ENCODE assay signal across 1 cellular context in genomic region chr1:160453443-160453842, GRCh38.
A peak's percentile ranks its signal among the peaks of the same experiment; 100 is the strongest.
TF ChIP-seq lines count a peak whose summit lies in the region.

No MANE protein-coding gene starts in this region.

TF ChIP-seq in GM12878, 131 proteins besides CTCF, POLR2A, EP300 and RAD21 (continued from another document):
- TF ChIP-seq BCL3 (IDR thresholded peaks at IDR 0.05; ENCODE audit: borderline replicate concordance, insufficient read depth, low read depth, low read length, poor library complexity, severe bottlenecking): peak; percentile 91
- TF ChIP-seq CREB1 (IDR thresholded peaks at IDR 0.05; ENCODE audit: low read depth): peak; percentile 71
- no peak for TF ChIP-seq MTA3 (IDR thresholded peaks at IDR 0.05; ENCODE audit: borderline replicate concordance, low read length)
- peak; percentile 71 for TF ChIP-seq RUNX3 (IDR thresholded peaks at IDR 0.05; ENCODE audit: low read length)
- TF ChIP-seq NBN (IDR thresholded peaks at IDR 0.05): no peak
- no peak for TF ChIP-seq SMAD5 (IDR thresholded peaks at IDR 0.05; ENCODE audit: low read depth)
- TF ChIP-seq TCF7 (IDR thresholded peaks at IDR 0.05; ENCODE audit: borderline replicate concordance): peak; percentile 66; the same call in 1 of the 2 replicates
- TF ChIP-seq SREBF1 (IDR thresholded peaks at IDR 0.05; ENCODE audit: low read length): no peak
- TF ChIP-seq BCL11A (IDR thresholded peaks at IDR 0.05; ENCODE audit: low read depth, low read length): peak; percentile 62; the same call in 1 of the 2 replicates
- 0 out of 2 replicates have a peak, but pooled peaks have one; percentile 10 for TF ChIP-seq PAX5 (IDR thresholded peaks at IDR 0.05; ENCODE audit: borderline replicate concordance, low read depth, low read length)
- TF ChIP-seq CEBPB (IDR thresholded peaks at IDR 0.05; ENCODE audit: borderline replicate concordance in 1 of 2, low read depth in 2 of 2, low read length in 2 of 2): no peak; a peak in 1 of 4 replicates
- no peak for TF ChIP-seq RBBP5 (conservative IDR thresholded peaks at IDR 0.05)
- peak; percentile 95 for TF ChIP-seq ZBED1 (IDR thresholded peaks at IDR 0.05; ENCODE audit: borderline replicate concordance)
- TF ChIP-seq IKZF2 (IDR thresholded peaks at IDR 0.05): peak; percentile 39 to 59; a peak in 3 of 4 replicates
- TF ChIP-seq ZZZ3 (IDR thresholded peaks at IDR 0.05; ENCODE audit: control insufficient read depth, insufficient read length, low read depth): no peak
- TF ChIP-seq ETV6 (conservative IDR thresholded peaks at IDR 0.05 in 1 of 2, IDR thresholded peaks at IDR 0.05 in 1 of 2; ENCODE audit: borderline replicate concordance in 1 of 2, low read depth in 1 of 2): peak in 1 of 2 experiments; percentile 77; a peak in 1 of 4 replicates
- TF ChIP-seq FOXM1 (IDR thresholded peaks at IDR 0.05; ENCODE audit: low read depth, low read length): peak; percentile 95; the same call in 1 of the 2 replicates
- TF ChIP-seq IRF4 (IDR thresholded peaks at IDR 0.05; ENCODE audit: low read depth, low read length): peak; percentile 79; the same call in 1 of the 2 replicates
- TF ChIP-seq, protein P1, sequence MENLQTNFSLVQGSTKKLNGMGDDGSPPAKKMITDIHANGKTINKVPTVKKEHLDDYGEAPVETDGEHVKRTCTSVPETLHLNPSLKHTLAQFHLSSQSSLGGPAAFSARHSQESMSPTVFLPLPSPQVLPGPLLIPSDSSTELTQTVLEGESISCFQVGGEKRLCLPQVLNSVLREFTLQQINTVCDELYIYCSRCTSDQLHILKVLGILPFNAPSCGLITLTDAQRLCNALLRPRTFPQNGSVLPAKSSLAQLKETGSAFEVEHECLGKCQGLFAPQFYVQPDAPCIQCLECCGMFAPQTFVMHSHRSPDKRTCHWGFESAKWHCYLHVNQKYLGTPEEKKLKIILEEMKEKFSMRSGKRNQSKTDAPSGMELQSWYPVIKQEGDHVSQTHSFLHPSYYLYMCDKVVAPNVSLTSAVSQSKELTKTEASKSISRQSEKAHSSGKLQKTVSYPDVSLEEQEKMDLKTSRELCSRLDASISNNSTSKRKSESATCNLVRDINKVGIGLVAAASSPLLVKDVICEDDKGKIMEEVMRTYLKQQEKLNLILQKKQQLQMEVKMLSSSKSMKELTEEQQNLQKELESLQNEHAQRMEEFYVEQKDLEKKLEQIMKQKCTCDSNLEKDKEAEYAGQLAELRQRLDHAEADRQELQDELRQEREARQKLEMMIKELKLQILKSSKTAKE (IDR thresholded peaks at IDR 0.05; ENCODE audit: low read depth, poor library complexity, severe bottlenecking): peak; percentile 25
- TF ChIP-seq YY1 (IDR thresholded peaks at IDR 0.05; ENCODE audit: low read depth, low read length): 0 out of 2 replicates have a peak, but pooled peaks have one; percentile 29
- TF ChIP-seq ATF7 (IDR thresholded peaks at IDR 0.05; ENCODE audit: low read depth): no peak
- TF ChIP-seq SRF (IDR thresholded peaks at IDR 0.05; ENCODE audit: low read depth in 2 of 2, low read length in 2 of 2): peak in 1 of 2 experiments; percentile 67; a peak in 1 of 4 replicates
- TF ChIP-seq NFIC (IDR thresholded peaks at IDR 0.05; ENCODE audit: low read depth, low read length): peak; percentile 96
- no peak for TF ChIP-seq TAF1 (IDR thresholded peaks at IDR 0.05; ENCODE audit: borderline replicate concordance, low read depth, low read length)
- no peak for TF ChIP-seq SMAD1 (IDR thresholded peaks at IDR 0.05; ENCODE audit: low read depth, partially characterized antibody)
- TF ChIP-seq ZBTB40 (IDR thresholded peaks at IDR 0.05; ENCODE audit: borderline replicate concordance): no peak
- TF ChIP-seq, protein P2, sequence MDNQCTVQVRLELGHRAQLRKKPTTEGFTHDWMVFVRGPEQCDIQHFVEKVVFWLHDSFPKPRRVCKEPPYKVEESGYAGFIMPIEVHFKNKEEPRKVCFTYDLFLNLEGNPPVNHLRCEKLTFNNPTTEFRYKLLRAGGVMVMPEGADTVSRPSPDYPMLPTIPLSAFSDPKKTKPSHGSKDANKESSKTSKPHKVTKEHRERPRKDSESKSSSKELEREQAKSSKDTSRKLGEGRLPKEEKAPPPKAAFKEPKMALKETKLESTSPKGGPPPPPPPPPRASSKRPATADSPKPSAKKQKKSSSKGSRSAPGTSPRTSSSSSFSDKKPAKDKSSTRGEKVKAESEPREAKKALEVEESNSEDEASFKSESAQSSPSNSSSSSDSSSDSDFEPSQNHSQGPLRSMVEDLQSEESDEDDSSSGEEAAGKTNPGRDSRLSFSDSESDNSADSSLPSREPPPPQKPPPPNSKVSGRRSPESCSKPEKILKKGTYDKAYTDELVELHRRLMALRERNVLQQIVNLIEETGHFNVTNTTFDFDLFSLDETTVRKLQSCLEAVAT (IDR thresholded peaks at IDR 0.05): no peak
